12 cellular contexts compared by ENCODE assay signal in genomic region chr22:44665115-44665514, GRCh38. TPM values are rescaled to one million over a fixed set of nuclear protein-coding genes. Genes with fewer than 3 reads are reported as not detected.
DNase-seq lines count a peak whose midpoint lies in the region; ATAC-seq and TF ChIP-seq lines count a peak whose summit lies in the region.
"Had no signal": no experiment of that assay in that cellular context is flagged by ENCODE, and none has a peak within 500 bp of the region (broad histone marks: within the 10 kb centered on the region; RNA-seq: fewer than 3 reads in every experiment).

No MANE protein-coding gene starts in this region.

- no peak overlapping the region for H3K27ac Mint-ChIP-seq in HFFc6
- H3K27ac Mint-ChIP-seq in activated CD4-positive, alpha-beta memory T cell treated with anti-CD3 and anti-CD28 coated beads for 36 hours, result no peak overlapping the region
- H3K27ac Mint-ChIP-seq: activated CD4-positive, alpha-beta T cell treated with anti-CD3 and anti-CD28 coated beads for 36 hours had no signal

- no peaks in the 10 kb centered on the region for H3K9me3 Mint-ChIP-seq in HFFc6
- no peaks in the 10 kb centered on the region for H3K9me3 Mint-ChIP-seq in activated CD4-positive, alpha-beta memory T cell treated with anti-CD3 and anti-CD28 coated beads for 36 hours
- H3K9me3 Mint-ChIP-seq: naive B cell had no signal

- H3K27me3 ChIP-seq in BLaER1 treated with 17β-estradiol and CSF1 and Interleukin-3, amounts not matched to agents 10 nM and 100 nM, result peaks cover 0 to 11% (median 4%) of the 10 kb centered on the region in 11 experiments; a peak in 7 of 22 replicates
- no peaks in the 10 kb centered on the region for H3K27me3 ChIP-seq in right lobe of liver

- H4K20me1 ChIP-seq in BLaER1 treated with 17β-estradiol and CSF1 and Interleukin-3, amounts not matched to agents 10 nM and 100 nM, result peaks cover 0 to 9% (median 0%) of the 10 kb centered on the region in 11 experiments; a peak in 7 of 22 replicates

- intact Hi-C loops in activated CD4-positive, alpha-beta memory T cell treated with anti-CD3 and anti-CD28 coated beads for 36 hours (cut with micrococcal nuclease), result loop anchor here (2.0 kb wide), 1 partner anchor 20 kb away; no protein-coding TSS in a partner anchor
- intact Hi-C loops in right lobe of liver (cut with DNase I), result no loop called here

- TF ChIP-seq CTCF in HFFc6 (IDR thresholded peaks at IDR 0.05) (peak; percentile 21; the same call in 1 of the 2 replicates), right lobe of liver (IDR thresholded peaks at IDR 0.05) (no peak)

- H3K4me1 ChIP-seq in BLaER1 treated with 17β-estradiol and CSF1 and Interleukin-3, amounts not matched to agents 10 nM and 100 nM, result peaks cover 75 to 89% (median 84%) of the 10 kb centered on the region in 10 experiments
- peaks cover 0 to 12% (median 0%) of the 10 kb centered on the region in 4 donors for H3K4me1 ChIP-seq in right lobe of liver

- H3K27me3 Mint-ChIP-seq in HFFc6 (ENCODE audit: insufficient read depth), result peaks cover 22% of the 10 kb centered on the region
- H3K27me3 Mint-ChIP-seq in activated CD4-positive, alpha-beta memory T cell treated with anti-CD3 and anti-CD28 coated beads for 36 hours, result no peaks in the 10 kb centered on the region
- H3K27me3 Mint-ChIP-seq: activated CD4-positive, alpha-beta T cell treated with anti-CD3 and anti-CD28 coated beads for 36 hours had no signal

- TF ChIP-seq POLR2A in right lobe of liver (IDR thresholded peaks at IDR 0.05), result no peak

- no peaks in the 10 kb centered on the region for H3K4me1 Mint-ChIP-seq in HFFc6 (ENCODE audit: low read depth)
- H3K4me1 Mint-ChIP-seq in activated CD4-positive, alpha-beta memory T cell treated with anti-CD3 and anti-CD28 coated beads for 36 hours (ENCODE audit: low read depth), result peaks cover 32% of the 10 kb centered on the region

- no peaks in the 10 kb centered on the region for H3K36me3 Mint-ChIP-seq in HFFc6 (ENCODE audit: low read depth)
- no peaks in the 10 kb centered on the region for H3K36me3 Mint-ChIP-seq in activated CD4-positive, alpha-beta memory T cell treated with anti-CD3 and anti-CD28 coated beads for 36 hours
- H3K36me3 Mint-ChIP-seq: naive B cell had no signal

- H3K4me3 ChIP-seq in BLaER1 treated with 17β-estradiol and CSF1 and Interleukin-3, amounts not matched to agents 10 nM and 100 nM, result peak overlapping the region in 6 of 10 experiments; percentile 17 to 73 (median 30); a peak in 10 of 20 replicates
- no peak overlapping the region for H3K4me3 ChIP-seq in right lobe of liver

- POLR2A ChIA-PET in activated CD4-positive, alpha-beta memory T cell treated with anti-CD3 and anti-CD28 coated beads for 36 hours (lab: Charles Lee), result interaction anchor here (1.8 kb wide), 1 partner anchor 17 kb away, joined by 4 read pairs; no protein-coding TSS in a partner anchor

- no peak overlapping the region for H3K4me3 Mint-ChIP-seq in HFFc6
- H3K4me3 Mint-ChIP-seq in activated CD4-positive, alpha-beta memory T cell treated with anti-CD3 and anti-CD28 coated beads for 36 hours, result no peak overlapping the region
- H3K4me3 Mint-ChIP-seq: activated CD4-positive, alpha-beta T cell treated with anti-CD3 and anti-CD28 coated beads for 36 hours had no signal

- CTCF ChIA-PET in activated CD4-positive, alpha-beta memory T cell treated with anti-CD3 and anti-CD28 coated beads for 36 hours (lab: Charles Lee), result interaction anchor here (0.7 to 2.8 kb wide), 2 partner anchors 20 to 671 kb away, joined by 3 to 21 read pairs; no protein-coding TSS in a partner anchor

- DNase-seq in HFFc6 (no peak), right lobe of liver (no peak), GM03348 (ENCODE audit: low spot score) (no peak), mesenteric fat pad (ENCODE audit: low spot score) (no peak), OCI-M2 (lab: John Stamatoyannopoulos, UW; ENCODE audit: unreplicated experiment) (no peak)
- peak; percentile 24 for DNase-seq in activated CD4-positive, alpha-beta memory T cell treated with anti-CD3 and anti-CD28 coated beads for 36 hours
- DNase-seq: activated CD4-positive, alpha-beta T cell treated with anti-CD3 and anti-CD28 coated beads for 36 hours; naive B cell; NCI-H2081; stimulated activated naive CD8-positive, alpha-beta T cell treated with anti-CD3 and anti-CD28 coated beads, Interleukin-15, Interleukin-2, amounts not matched to agents 100 U/mL and 50 U/mL, for 24 hours had no signal

- ATAC-seq in right lobe of liver (peak; percentile 41 to 56 (median 43)), GM21526 (IDR thresholded peaks at IDR 0.05; ENCODE audit: low FRiP score, unreplicated experiment) (no peak)
- ATAC-seq: activated CD4-positive, alpha-beta T cell treated with anti-CD3 and anti-CD28 coated beads for 36 hours; stimulated activated naive CD8-positive, alpha-beta T cell treated with anti-CD3 and anti-CD28 coated beads, Interleukin-15, Interleukin-2, amounts not matched to agents 100 U/mL and 50 U/mL, for 24 hours had no signal

- H3K9me3 ChIP-seq in BLaER1 treated with 17β-estradiol and CSF1 and Interleukin-3, amounts not matched to agents 10 nM and 100 nM (replicated peaks in 1 of 11), result no peaks in the 10 kb centered on the region
- no peaks in the 10 kb centered on the region for H3K9me3 ChIP-seq in right lobe of liver

- H3K27ac ChIP-seq in BLaER1 treated with 17β-estradiol and CSF1 and Interleukin-3, amounts not matched to agents 10 nM and 100 nM, result peak overlapping the region in 8 of 11 experiments; percentile 56 to 86 (median 78); a peak in 16 of 22 replicates
- no peak overlapping the region for H3K27ac ChIP-seq in right lobe of liver

- peak overlapping the region in 6 of 11 experiments; percentile 9 to 76 (median 23); a peak in 5 of 22 replicates for H3K9ac ChIP-seq in BLaER1 treated with 17β-estradiol and CSF1 and Interleukin-3, amounts not matched to agents 10 nM and 100 nM

- WGBS in right lobe of liver (ENCODE audit: insufficient coverage, low coverage, low lambda C conversion rate, missing lambda C conversion rate), result 28% methylated on average over 6 of the region's 9 CpGs

- H3K36me3 ChIP-seq in BLaER1 treated with 17β-estradiol and CSF1 and Interleukin-3, amounts not matched to agents 10 nM and 100 nM, result peaks cover 0 to 2% (median 0%) of the 10 kb centered on the region in 11 experiments; a peak in 2 of 22 replicates
- no peaks in the 10 kb centered on the region for H3K36me3 ChIP-seq in right lobe of liver

- H3K4me2 ChIP-seq in BLaER1 treated with 17β-estradiol and CSF1 and Interleukin-3, amounts not matched to agents 10 nM and 100 nM, result peak overlapping the region; percentile 78 to 99 (median 97)

RNA-seq across cellular contexts. Expression of gene PRR5, which starts 36.9 kb away (rescaled TPM):
- total RNA-seq in HFFc6 (2021; fragmentation: NEBNext Ultra II Directional; extraction: Animal tissue kit (Norgen Biotek cat#: 25700)), result 10 to 100 TPM in 1 of 6 experiments, 1 to 10 TPM in 5; 4.6 to 12.7 (median 5.2) TPM
- 10 to 100 TPM; 10.3 to 11.8 TPM for total RNA-seq in activated CD4-positive, alpha-beta memory T cell treated with anti-CD3 and anti-CD28 coated beads for 36 hours
- total RNA-seq in right lobe of liver (10 to 100 TPM; 14.1 to 25.3 (median 20.2) TPM), mesenteric fat pad (38.9 TPM)

Comparison
In these comparisons a context has a peak if more than half of its experiments do, and no peak if none do; other contexts are left out.
1. H3K27ac ChIP-seq: peak in BLaER1 treated with 17β-estradiol and CSF1 and Interleukin-3, amounts not matched to agents 10 nM and 100 nM (8 of 11); none in right lobe of liver (0 of 3).
2. H3K4me3 ChIP-seq: peak in BLaER1 treated with 17β-estradiol and CSF1 and Interleukin-3, amounts not matched to agents 10 nM and 100 nM (6 of 10); none in right lobe of liver (0 of 3).